Comparison of ENCODE assay signal across 14 cellular contexts in the genomic region with DNA sequence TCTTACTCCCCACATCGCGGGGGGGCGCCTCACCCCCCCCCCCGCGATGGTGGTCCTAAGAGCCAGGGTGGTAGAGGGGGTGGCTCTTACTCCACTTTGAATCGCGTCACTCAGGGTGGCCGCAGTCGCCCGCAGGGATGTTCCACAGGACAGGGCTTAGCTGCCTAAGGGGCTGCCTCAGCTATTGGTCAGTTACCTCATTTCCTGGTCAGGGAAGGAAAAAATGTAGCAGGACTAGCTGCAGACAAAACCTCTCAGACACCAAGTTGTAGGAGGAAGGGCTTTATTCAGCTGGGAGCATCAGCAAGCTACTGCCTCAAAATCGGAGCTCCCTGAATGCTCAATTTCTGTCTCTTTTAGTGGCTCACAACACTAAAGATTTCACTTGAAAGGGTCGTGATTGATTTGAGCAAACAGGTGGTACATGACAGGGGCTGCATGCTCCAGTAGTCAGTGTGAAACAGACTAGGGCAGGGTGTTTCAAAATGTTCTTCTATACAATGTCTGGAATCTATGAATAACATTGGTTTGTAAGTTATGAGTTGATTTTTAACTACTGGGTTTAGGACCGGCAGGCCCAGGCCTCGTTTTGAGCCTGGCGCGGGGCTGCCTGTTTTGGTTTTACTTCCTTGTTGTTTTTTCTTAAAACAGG. TPM values are rescaled to one million over a fixed set of nuclear protein-coding genes. Genes with fewer than 3 reads are reported as not detected.
DNase-seq lines count a peak whose midpoint lies in the region; ATAC-seq and TF ChIP-seq lines count a peak whose summit lies in the region.
"Had no signal": no experiment of that assay in that cellular context is flagged by ENCODE, and none has a peak within 500 bp of the region (broad histone marks: within the 10 kb centered on the region; RNA-seq: fewer than 3 reads in every experiment).

No MANE protein-coding gene starts in this region.

- H3K4me3 ChIP-seq in SJCRH30 (peak overlapping the region; percentile 47), coronary artery (no peak overlapping the region)

- H3K4me3 Mint-ChIP-seq in activated naive CD4-positive, alpha-beta T cell treated with anti-CD3 and anti-CD28 coated beads for 36 hours, result no peak overlapping the region
- peak overlapping the region; percentile 76 for H3K4me3 Mint-ChIP-seq in type B pancreatic cell
- no peak overlapping the region for H3K4me3 Mint-ChIP-seq in T-helper 2 cell treated with Interferon-gamma antibody and Interleukin-4, amounts not matched to agents 5 μg/mL and 100 μg/mL, for 36 hours
- H3K4me3 Mint-ChIP-seq: dendritic cell treated with granulocyte-macrophage colony-stimulating factor and Interleukin-4, amounts not matched to agents 40 ng/mL and 50 ng/mL, for 4 days had no signal

- H3K27ac ChIP-seq in SJCRH30 (peak overlapping the region; percentile 57), coronary artery (no peak overlapping the region)

- no peaks in the 10 kb centered on the region for H3K36me3 ChIP-seq in SJCRH30

- no peak for TF ChIP-seq CTCF in type B pancreatic cell (conservative IDR thresholded peaks at IDR 0.05)
- no peak for TF ChIP-seq CTCF in coronary artery (IDR thresholded peaks at IDR 0.05)

- intact Hi-C loops in activated naive CD4-positive, alpha-beta T cell treated with anti-CD3 and anti-CD28 coated beads for 36 hours (cut with micrococcal nuclease), result no loop called here

- no peaks in the 10 kb centered on the region for H3K27me3 ChIP-seq in SJCRH30

- no peak for DNase-seq in activated naive CD4-positive, alpha-beta T cell treated with anti-CD3 and anti-CD28 coated beads, Interleukin-2, amount 50 U/mL, for 72 hours (ENCODE audit: low spot score in 2 of 2)
- no peak for DNase-seq in activated naive CD4-positive, alpha-beta T cell treated with anti-CD3 and anti-CD28 coated beads for 36 hours
- DNase-seq in SJCRH30 (peak; percentile 47 to 72), islet precursor cell (peak; percentile 84), type B pancreatic cell (ENCODE audit: extremely low spot score, unreplicated experiment) (no peak), coronary artery (ENCODE audit: low spot score) (no peak), activated gamma-delta T cell treated with Interleukin-2 at 50 U/mL for 16 hours (no peak)
- no peak for DNase-seq in T-helper 2 cell treated with Interferon-gamma antibody and Interleukin-4, amounts not matched to agents 5 μg/mL and 100 μg/mL, for 36 hours (ENCODE audit: low spot score)
- DNase-seq: activated T-cell treated with anti-CD3 and anti-CD28 coated beads, Interleukin-2, amount 50 U/mL, for 48 hours; NCI-H1092 treated with DMSO at 0.1 percent for 48 hours; occipital lobe; small intestine had no signal

- CTCF ChIA-PET in activated naive CD4-positive, alpha-beta T cell treated with anti-CD3 and anti-CD28 coated beads for 36 hours (lab: Charles Lee), result no interaction called here

- H3K9me3 ChIP-seq in SJCRH30 (replicated peaks), result no peaks in the 10 kb centered on the region

- H3K27ac Mint-ChIP-seq in activated naive CD4-positive, alpha-beta T cell treated with anti-CD3 and anti-CD28 coated beads, Interleukin-2, amount 50 U/mL, for 72 hours, result peak overlapping the region in 1 of 2 donors; percentile 38
- H3K27ac Mint-ChIP-seq in activated naive CD4-positive, alpha-beta T cell treated with anti-CD3 and anti-CD28 coated beads for 36 hours, result no peak overlapping the region
- peak overlapping the region; percentile 93 for H3K27ac Mint-ChIP-seq in type B pancreatic cell
- H3K27ac Mint-ChIP-seq in T-helper 2 cell treated with Interferon-gamma antibody and Interleukin-4, amounts not matched to agents 5 μg/mL and 100 μg/mL, for 36 hours, result no peak overlapping the region
- H3K27ac Mint-ChIP-seq: dendritic cell treated with granulocyte-macrophage colony-stimulating factor and Interleukin-4, amounts not matched to agents 40 ng/mL and 50 ng/mL, for 4 days had no signal

- no peaks in the 10 kb centered on the region for H3K9me3 Mint-ChIP-seq in activated naive CD4-positive, alpha-beta T cell treated with anti-CD3 and anti-CD28 coated beads, Interleukin-2, amount 50 U/mL, for 72 hours
- no peaks in the 10 kb centered on the region for H3K9me3 Mint-ChIP-seq in activated naive CD4-positive, alpha-beta T cell treated with anti-CD3 and anti-CD28 coated beads for 36 hours
- no peaks in the 10 kb centered on the region for H3K9me3 Mint-ChIP-seq in type B pancreatic cell
- H3K9me3 Mint-ChIP-seq in T-helper 2 cell treated with Interferon-gamma antibody and Interleukin-4, amounts not matched to agents 5 μg/mL and 100 μg/mL, for 36 hours, result no peaks in the 10 kb centered on the region
- H3K9me3 Mint-ChIP-seq: dendritic cell treated with granulocyte-macrophage colony-stimulating factor and Interleukin-4, amounts not matched to agents 40 ng/mL and 50 ng/mL, for 4 days had no signal

- no peaks in the 10 kb centered on the region for H3K4me1 Mint-ChIP-seq in activated naive CD4-positive, alpha-beta T cell treated with anti-CD3 and anti-CD28 coated beads for 36 hours (ENCODE audit: low read depth)
- peaks cover 6% of the 10 kb centered on the region for H3K4me1 Mint-ChIP-seq in type B pancreatic cell (ENCODE audit: unreplicated experiment)
- H3K4me1 Mint-ChIP-seq in T-helper 2 cell treated with Interferon-gamma antibody and Interleukin-4, amounts not matched to agents 5 μg/mL and 100 μg/mL, for 36 hours (ENCODE audit: low read depth), result no peaks in the 10 kb centered on the region

- H3K36me3 Mint-ChIP-seq in activated naive CD4-positive, alpha-beta T cell treated with anti-CD3 and anti-CD28 coated beads, Interleukin-2, amount 50 U/mL, for 72 hours, result no peaks in the 10 kb centered on the region
- H3K36me3 Mint-ChIP-seq in activated naive CD4-positive, alpha-beta T cell treated with anti-CD3 and anti-CD28 coated beads for 36 hours (ENCODE audit: low read depth), result no peaks in the 10 kb centered on the region
- no peaks in the 10 kb centered on the region for H3K36me3 Mint-ChIP-seq in type B pancreatic cell
- H3K36me3 Mint-ChIP-seq in T-helper 2 cell treated with Interferon-gamma antibody and Interleukin-4, amounts not matched to agents 5 μg/mL and 100 μg/mL, for 36 hours (ENCODE audit: low read depth), result no peaks in the 10 kb centered on the region

- peaks cover 6% of the 10 kb centered on the region for H3K27me3 Mint-ChIP-seq in activated naive CD4-positive, alpha-beta T cell treated with anti-CD3 and anti-CD28 coated beads for 36 hours (ENCODE audit: low read depth)
- H3K27me3 Mint-ChIP-seq in type B pancreatic cell, result peaks cover 3% of the 10 kb centered on the region
- H3K27me3 Mint-ChIP-seq in T-helper 2 cell treated with Interferon-gamma antibody and Interleukin-4, amounts not matched to agents 5 μg/mL and 100 μg/mL, for 36 hours (ENCODE audit: low read depth), result peaks cover 4% of the 10 kb centered on the region
- H3K27me3 Mint-ChIP-seq: dendritic cell treated with granulocyte-macrophage colony-stimulating factor and Interleukin-4, amounts not matched to agents 40 ng/mL and 50 ng/mL, for 4 days had no signal

- ATAC-seq in activated naive CD4-positive, alpha-beta T cell treated with anti-CD3 and anti-CD28 coated beads, Interleukin-2, amount 50 U/mL, for 72 hours, result peak; percentile 66 to 70

- peaks cover 9% of the 10 kb centered on the region; the same call in 1 of the 2 replicates for H3K4me1 ChIP-seq in SJCRH30

RNA-seq across cellular contexts. Expression of a gene that starts 6.3 kb away (rescaled TPM):
- not detected for total RNA-seq in activated naive CD4-positive, alpha-beta T cell treated with anti-CD3 and anti-CD28 coated beads, Interleukin-2, amount 50 U/mL, for 72 hours
- not detected for total RNA-seq in activated naive CD4-positive, alpha-beta T cell treated with anti-CD3 and anti-CD28 coated beads for 36 hours
- total RNA-seq in SJCRH30 (2014; rRNA removed; shearing (Covaris generic)), result not detected in 2 replicates
- total RNA-seq in type B pancreatic cell (ENCODE audit: low replicate concordance), result not detected in 2 replicates
- total RNA-seq: lung microvascular endothelial cell, occipital lobe had no signal

Comparison
In these comparisons a context has a peak if more than half of its experiments do, and no peak if none do; other contexts are left out.
1. DNase-seq: peak in SJCRH30 (2 of 2) and islet precursor cell (single experiment); none in activated naive CD4-positive, alpha-beta T cell treated with anti-CD3 and anti-CD28 coated beads, Interleukin-2, amount 50 U/mL, for 72 hours (0 of 2), activated naive CD4-positive, alpha-beta T cell treated with anti-CD3 and anti-CD28 coated beads for 36 hours (single experiment), type B pancreatic cell (single experiment), coronary artery (single experiment), T-helper 2 cell treated with Interferon-gamma antibody and Interleukin-4, amounts not matched to agents 5 μg/mL and 100 μg/mL, for 36 hours (single experiment) and activated gamma-delta T cell treated with Interleukin-2 at 50 U/mL for 16 hours (single experiment).